ENCODE assay signal across 8 cellular contexts in genomic region chr11:102991776-102992175, GRCh38. TPM values are rescaled to one million over a fixed set of nuclear protein-coding genes. Genes with fewer than 3 reads are reported as not detected.
"Had no signal": no experiment of that assay in that cellular context is flagged by ENCODE, and none has a peak within 500 bp of the region (broad histone marks: within the 10 kb centered on the region; RNA-seq: fewer than 3 reads in every experiment).

No MANE protein-coding gene starts in this region.

- H3K27ac ChIP-seq: HL-60 had no signal

- H3K4me3 ChIP-seq: GM23338, K562 had no signal

- ATAC-seq: GM23338, HepG2, K562 had no signal

- H3K4me2 ChIP-seq: GM23338 had no signal

- DNase-seq: H9, HCEC 1CT, HFFc6 had no signal

RNA-seq across cellular contexts. Expression of gene MMP13, which starts 36.2 kb away (rescaled TPM):
- total RNA-seq: GM23338, H1, H9, HepG2, HFFc6, K562 had no signal
- polyA plus RNA-seq: GM23338, H1, HepG2, K562 had no signal
